Comparison of ENCODE assay signal across 16 cellular contexts in the genomic region with DNA sequence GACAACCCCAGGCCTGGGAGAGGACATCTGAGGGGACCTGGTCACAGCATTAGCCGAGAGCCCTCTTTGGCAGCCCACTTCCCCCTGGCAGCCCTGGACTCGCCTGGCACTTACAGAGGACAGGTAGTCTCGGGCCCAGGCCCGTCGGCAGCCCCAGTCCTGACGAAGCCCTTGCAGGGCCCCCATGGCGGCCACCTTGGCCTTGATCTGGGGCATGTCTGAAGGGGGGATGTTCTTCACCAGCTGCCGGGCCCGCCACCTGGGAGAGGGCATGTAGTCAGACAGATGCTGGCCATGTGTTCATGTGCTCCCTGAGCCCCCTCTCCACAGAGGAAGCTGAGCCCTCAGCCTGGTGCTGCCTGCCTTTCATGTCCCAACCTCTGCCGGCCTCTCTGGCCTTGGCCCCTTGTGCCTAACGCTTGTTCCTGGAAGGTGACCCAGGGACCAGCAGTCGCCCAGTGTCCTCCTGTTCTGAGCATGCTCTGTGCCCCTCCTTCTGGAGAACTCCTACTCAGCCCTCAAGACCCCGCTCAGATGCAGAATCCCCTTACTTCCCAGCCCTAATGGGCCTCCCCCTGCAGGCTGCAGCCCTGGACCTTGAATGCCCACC. TPM values are rescaled to one million over a fixed set of nuclear protein-coding genes. Genes with fewer than 3 reads are reported as not detected.
DNase-seq lines count a peak whose midpoint lies in the region; ATAC-seq and TF ChIP-seq lines count a peak whose summit lies in the region.
"Had no signal": no experiment of that assay in that cellular context is flagged by ENCODE, and none has a peak within 500 bp of the region (broad histone marks: within the 10 kb centered on the region; RNA-seq: fewer than 3 reads in every experiment).

No MANE protein-coding gene starts in this region.

- no peaks in the 10 kb centered on the region for H3K9me3 ChIP-seq in T-helper 17 cell (ENCODE audit: control insufficient read depth, low read length, poor library complexity, severe bottlenecking)
- no peaks in the 10 kb centered on the region for H3K9me3 ChIP-seq in hepatocyte (ENCODE audit: low read depth)

- no peaks in the 10 kb centered on the region for H4K20me1 ChIP-seq in hepatocyte (ENCODE audit: insufficient read depth, poor library complexity, severe bottlenecking)

- H3K27ac Mint-ChIP-seq in activated naive CD4-positive, alpha-beta T cell treated with anti-CD3 and anti-CD28 coated beads, Interleukin-2, amount 50 U/mL, for 72 hours = peak overlapping the region; percentile 60 to 87
- H3K27ac Mint-ChIP-seq in T-helper 17 cell = no peak overlapping the region
- peak overlapping the region in 1 of 2 donors; percentile 82 for H3K27ac Mint-ChIP-seq in stimulated activated naive CD8-positive, alpha-beta T cell treated with anti-CD3 and anti-CD28 coated beads, Interleukin-15, amount 100 ng/mL, for 72 hours
- no peak overlapping the region for H3K27ac Mint-ChIP-seq in MCF 10A (ENCODE audit: low read depth, unreplicated experiment)
- H3K27ac Mint-ChIP-seq: dendritic cell treated with granulocyte-macrophage colony-stimulating factor and Interleukin-4, amounts not matched to agents 40 ng/mL and 50 ng/mL, for 4 days; nephron progenitor cell; stimulated activated memory B cell treated with anti-CD40 and anti-IgM and Interleukin-4, amounts not matched to agents 10 μg/mL and 1 μg/mL and 100 μg/mL, for 72 hours had no signal

- H2AFZ ChIP-seq in hepatocyte = no peak overlapping the region

- H3K4me2 ChIP-seq in hepatocyte = no peak overlapping the region

- intact Hi-C loops in MCF 10A (cut with micrococcal nuclease) = no loop called here

- DNase-seq in activated naive CD4-positive, alpha-beta T cell treated with anti-CD3 and anti-CD28 coated beads, Interleukin-2, amount 50 U/mL, for 72 hours (ENCODE audit: low spot score in 2 of 2) = peak; percentile 4 to 67
- no peak for DNase-seq in activated naive CD4-positive, alpha-beta T cell treated with anti-CD3 and anti-CD28 coated beads, Interleukin-2, amount 50 U/mL, for 16 hours
- DNase-seq in T-helper 17 cell (no peak), hepatocyte (ENCODE audit: low spot score) (peak; percentile 3), GM10248 (ENCODE audit: extremely low spot score) (no peak), MCF 10A (ENCODE audit: unreplicated experiment) (no peak), medulla oblongata (ENCODE audit: extremely low spot score) (no peak)
- DNase-seq in stimulated activated naive CD8-positive, alpha-beta T cell treated with anti-CD3 and anti-CD28 coated beads, Interleukin-15, amount 100 ng/mL, for 72 hours = peak in 1 of 2 donors; percentile 56
- DNase-seq: activated T-cell treated with anti-CD3 and anti-CD28 coated beads, Interleukin-2, amount 50 U/mL, for 4 hours; left ventricle myocardium superior; NCI-H187; NCI-H446; nephron progenitor cell; right cardiac atrium had no signal

- H3K27me3 ChIP-seq in hepatocyte = peaks cover 21% of the 10 kb centered on the region

- CTCF ChIA-PET in GM10248 (lab: Yijun Ruan, JAX) = interaction anchor here (1.0 to 1.7 kb wide), 3 partner anchors 9 to 171 kb away, joined by 3 to 6 read pairs (median 3); no protein-coding TSS in a partner anchor
- CTCF ChIA-PET in MCF 10A (lab: Yijun Ruan, JAX) = interaction anchor here (0.6 to 2.5 kb wide), 4 partner anchors 9 to 247 kb away, joined by 3 to 16 read pairs (median 4); no protein-coding TSS in a partner anchor

- H3K79me2 ChIP-seq in hepatocyte = no peaks in the 10 kb centered on the region

- H3K36me3 Mint-ChIP-seq in activated naive CD4-positive, alpha-beta T cell treated with anti-CD3 and anti-CD28 coated beads, Interleukin-2, amount 50 U/mL, for 72 hours = peaks cover 24 to 27% of the 10 kb centered on the region in 2 donors
- H3K36me3 Mint-ChIP-seq in T-helper 17 cell (ENCODE audit: low read depth) (peaks cover 3% of the 10 kb centered on the region), MCF 10A (ENCODE audit: insufficient read depth, unreplicated experiment) (no peaks in the 10 kb centered on the region)

- no peaks in the 10 kb centered on the region for H3K9me2 ChIP-seq in hepatocyte (replicated peaks; ENCODE audit: insufficient read depth)

- peaks cover 16% of the 10 kb centered on the region for H3K4me1 Mint-ChIP-seq in T-helper 17 cell
- peaks cover 44% of the 10 kb centered on the region for H3K4me1 Mint-ChIP-seq in stimulated activated naive CD8-positive, alpha-beta T cell treated with anti-CD3 and anti-CD28 coated beads, Interleukin-15, amount 100 ng/mL, for 72 hours
- H3K4me1 Mint-ChIP-seq in MCF 10A (ENCODE audit: insufficient read depth, unreplicated experiment) = peaks cover 8% of the 10 kb centered on the region
- H3K4me1 Mint-ChIP-seq: nephron progenitor cell had no signal

- TF ChIP-seq CTCF in hepatocyte (IDR thresholded peaks at IDR 0.05; ENCODE audit: poor library complexity) = no peak
- TF ChIP-seq CTCF in GM10248 (IDR thresholded peaks at IDR 0.05; ENCODE audit: control extremely low read depth, extremely low read depth, low read depth, missing control alignments) = no peak
- no peak for TF ChIP-seq CTCF in MCF 10A (IDR thresholded peaks at IDR 0.05; ENCODE audit: unreplicated experiment)

- WGBS in hepatocyte (ENCODE audit: low lambda C conversion rate, missing lambda C conversion rate) = 91% methylated on average over 13 of the region's 13 CpGs

- no TSS peak for BruUV-seq in MCF 10A (replicated peaks; lab: Mats Ljungman, UMichigan)

- H3K27me3 Mint-ChIP-seq in T-helper 17 cell (no peaks in the 10 kb centered on the region), MCF 10A (ENCODE audit: insufficient read depth, unreplicated experiment) (no peaks in the 10 kb centered on the region)
- H3K27me3 Mint-ChIP-seq in stimulated activated naive CD8-positive, alpha-beta T cell treated with anti-CD3 and anti-CD28 coated beads, Interleukin-15, amount 100 ng/mL, for 72 hours = no peaks in the 10 kb centered on the region
- H3K27me3 Mint-ChIP-seq: dendritic cell treated with granulocyte-macrophage colony-stimulating factor and Interleukin-4, amounts not matched to agents 40 ng/mL and 50 ng/mL, for 4 days; stimulated activated memory B cell treated with anti-CD40 and anti-IgM and Interleukin-4, amounts not matched to agents 10 μg/mL and 1 μg/mL and 100 μg/mL, for 72 hours had no signal

- H3K4me3 ChIP-seq in hepatocyte = no peak overlapping the region

- H3K4me3 Mint-ChIP-seq in T-helper 17 cell (peak overlapping the region; percentile 56), MCF 10A (ENCODE audit: unreplicated experiment) (no peak overlapping the region)
- H3K4me3 Mint-ChIP-seq in stimulated activated naive CD8-positive, alpha-beta T cell treated with anti-CD3 and anti-CD28 coated beads, Interleukin-15, amount 100 ng/mL, for 72 hours = peak overlapping the region in 1 of 2 donors; percentile 48
- H3K4me3 Mint-ChIP-seq: activated T-cell treated with anti-CD3 and anti-CD28 coated beads, Interleukin-2, amount 50 U/mL, for 4 hours; dendritic cell treated with granulocyte-macrophage colony-stimulating factor and Interleukin-4, amounts not matched to agents 40 ng/mL and 50 ng/mL, for 4 days; nephron progenitor cell; stimulated activated memory B cell treated with anti-CD40 and anti-IgM and Interleukin-4, amounts not matched to agents 10 μg/mL and 1 μg/mL and 100 μg/mL, for 72 hours had no signal

- H3K27ac ChIP-seq in hepatocyte = no peak overlapping the region

- H3K36me3 ChIP-seq in hepatocyte (replicated peaks; ENCODE audit: insufficient read depth, low read depth) = no peaks in the 10 kb centered on the region

- peaks cover 5% of the 10 kb centered on the region for H3K4me1 ChIP-seq in hepatocyte (ENCODE audit: insufficient read depth)

- no peaks in the 10 kb centered on the region for H3K9me3 Mint-ChIP-seq in activated naive CD4-positive, alpha-beta T cell treated with anti-CD3 and anti-CD28 coated beads, Interleukin-2, amount 50 U/mL, for 72 hours
- no peaks in the 10 kb centered on the region for H3K9me3 Mint-ChIP-seq in stimulated activated naive CD8-positive, alpha-beta T cell treated with anti-CD3 and anti-CD28 coated beads, Interleukin-15, amount 100 ng/mL, for 72 hours
- no peaks in the 10 kb centered on the region for H3K9me3 Mint-ChIP-seq in MCF 10A (ENCODE audit: unreplicated experiment)
- H3K9me3 Mint-ChIP-seq: activated T-cell treated with anti-CD3 and anti-CD28 coated beads, Interleukin-2, amount 50 U/mL, for 4 hours; dendritic cell treated with granulocyte-macrophage colony-stimulating factor and Interleukin-4, amounts not matched to agents 40 ng/mL and 50 ng/mL, for 4 days; nephron progenitor cell had no signal

- POLR2A ChIA-PET in GM10248 (lab: Yijun Ruan, JAX) = interaction anchor here (0.6 to 2.4 kb wide), 3 partner anchors 9 to 130 kb away, joined by 3 to 9 read pairs (median 3); no protein-coding TSS in a partner anchor
- POLR2A ChIA-PET in MCF 10A (lab: Yijun Ruan, JAX) = no interaction called here

- ATAC-seq in activated naive CD4-positive, alpha-beta T cell treated with anti-CD3 and anti-CD28 coated beads, Interleukin-2, amount 50 U/mL, for 72 hours = peak in 1 of 2 donors; percentile 0
- no peak for ATAC-seq in T-helper 17 cell
- ATAC-seq in stimulated activated naive CD8-positive, alpha-beta T cell treated with anti-CD3 and anti-CD28 coated beads, Interleukin-15, amount 100 ng/mL, for 72 hours = peak; percentile 6
- ATAC-seq: left ventricle myocardium superior; right cardiac atrium; stimulated activated memory B cell treated with anti-CD40 and anti-IgM and Interleukin-4, amounts not matched to agents 10 μg/mL and 1 μg/mL and 100 μg/mL, for 72 hours had no signal

RNA-seq across cellular contexts. Expression of gene MYO1G, which starts 13.9 kb away (rescaled TPM):
- total RNA-seq in activated naive CD4-positive, alpha-beta T cell treated with anti-CD3 and anti-CD28 coated beads, Interleukin-2, amount 50 U/mL, for 72 hours = 100 to 1,000 TPM; 361 to 532 TPM
- 100 to 1,000 TPM; 245 to 291 TPM for total RNA-seq in T-helper 17 cell
- 0.03 TPM in 1 of 2 replicates, not detected in the other for total RNA-seq in hepatocyte
- polyA plus RNA-seq in hepatocyte = 0.10 TPM in 1 of 2 replicates, not detected in the other
- 0.14 and 0.15 TPM in 2 replicates for total RNA-seq in MCF 10A (2022)

RNA-seq across cellular contexts. Expression of gene CCM2, which starts 35.1 kb away (rescaled TPM):
- 100 to 1,000 TPM in 1 of 2 donors, 10 to 100 TPM in 1; 79.2 to 130 TPM for total RNA-seq in activated naive CD4-positive, alpha-beta T cell treated with anti-CD3 and anti-CD28 coated beads, Interleukin-2, amount 50 U/mL, for 72 hours
- 10 to 100 TPM; 77.4 to 83.0 TPM for total RNA-seq in T-helper 17 cell
- total RNA-seq in hepatocyte = 31.6 and 32.2 TPM in 2 replicates
- 53.8 and 57.1 TPM in 2 replicates for polyA plus RNA-seq in hepatocyte
- 35.1 and 36.2 TPM in 2 replicates for total RNA-seq in MCF 10A (2022)

Comparison
In these comparisons a context has a peak if more than half of its experiments do, and no peak if none do; other contexts are left out.
1. DNase-seq: peak in activated naive CD4-positive, alpha-beta T cell treated with anti-CD3 and anti-CD28 coated beads, Interleukin-2, amount 50 U/mL, for 72 hours (2 of 2) and hepatocyte (single experiment); none in activated naive CD4-positive, alpha-beta T cell treated with anti-CD3 and anti-CD28 coated beads, Interleukin-2, amount 50 U/mL, for 16 hours (single experiment), T-helper 17 cell (0 of 3), GM10248 (single experiment), MCF 10A (single experiment) and medulla oblongata (single experiment).
2. H3K27ac Mint-ChIP-seq: peak in activated naive CD4-positive, alpha-beta T cell treated with anti-CD3 and anti-CD28 coated beads, Interleukin-2, amount 50 U/mL, for 72 hours (2 of 2); none in T-helper 17 cell (single experiment) and MCF 10A (single experiment).
3. RNA of gene MYO1G, which starts 13.9 kb away (total RNA-seq): 361 to 532 TPM in activated naive CD4-positive, alpha-beta T cell treated with anti-CD3 and anti-CD28 coated beads, Interleukin-2, amount 50 U/mL, for 72 hours and 245 to 291 TPM in T-helper 17 cell; 0.14 to 0.15 TPM in MCF 10A and 0.03 TPM in hepatocyte; every median in the first group is over 100 times any median in the second.